11 cellular contexts compared by ENCODE assay signal in genomic region chr9:110583237-110583636, GRCh38. TPM values are rescaled to one million over a fixed set of nuclear protein-coding genes. Genes with fewer than 3 reads are reported as not detected.
DNase-seq lines count a peak whose midpoint lies in the region; ATAC-seq, FAIRE-seq and TF ChIP-seq lines count a peak whose summit lies in the region.
"Had no signal": no experiment of that assay in that cellular context is flagged by ENCODE, and none has a peak within 500 bp of the region (broad histone marks: within the 10 kb centered on the region; RNA-seq: fewer than 3 reads in every experiment).

No MANE protein-coding gene starts in this region.

- POLR2A ChIA-PET in A549 (lab: Yijun Ruan, JAX): no interaction called here

- TF ChIP-seq EP300 in A549 (IDR thresholded peaks at IDR 0.05): no peak

- WGBS in A549 (ENCODE audit: missing lambda C conversion rate): 12% methylated on average over 4 of the region's 4 CpGs
- WGBS in small intestine, 3 donors: 45 to 47% (median 45%) methylated on average over 4 of the region's 4 CpGs

- peak overlapping the region; percentile 1 to 9; a peak in 3 of 6 replicates for H3K27ac ChIP-seq in A549
- H3K27ac ChIP-seq in gastrocnemius medialis: no peak overlapping the region
- no peak overlapping the region for H3K27ac ChIP-seq in small intestine (ENCODE audit: low read depth in 1 of 2, low read length in 1 of 2)

- ATAC-seq in A549 (peak in 1 of 2 experiments; percentile 35; a peak in 3 of 6 replicates), HG02623 (IDR thresholded peaks at IDR 0.05; ENCODE audit: unreplicated experiment) (no peak), gastrocnemius medialis (no peak)

- H3K4me2 ChIP-seq in A549: 0 out of 3 replicates have a peak overlapping the region, but pooled peaks have one; percentile 19

- TF ChIP-seq POLR2A in A549 (IDR thresholded peaks at IDR 0.05; ENCODE audit: low read length) (no peak), gastrocnemius medialis (IDR thresholded peaks at IDR 0.05) (no peak)

- H3K27me3 ChIP-seq in gastrocnemius medialis (peaks cover 8 to 20% (median 16%) of the 10 kb centered on the region in 3 donors), small intestine (ENCODE audit: control insufficient read depth in 2 of 2, insufficient read depth in 2 of 2, low read length in 2 of 2) (peaks cover 9 to 10% of the 10 kb centered on the region in 2 donors)

- FAIRE-seq in A549 (lab: Jason Lieb, UNC) (no peak), small intestine (lab: Jason Lieb, UNC) (no peak)
- FAIRE-seq: urothelium cell line had no signal

- DNase-seq in A549 (ENCODE audit: low read depth in 1 of 2, low spot score in 1 of 2) (peak in 1 of 2 experiments; percentile 8), ELR (ENCODE audit: low read depth) (peak; percentile 51), RKO (ENCODE audit: low spot score) (peak; percentile 13), fibroblast of peridontal ligament (ENCODE audit: extremely low read depth) (peak; percentile 75), NCI-H2081 treated with DMSO at 0.1 percent for 48 hours (lab: John Stamatoyannopoulos, UW) (no peak), gastrocnemius medialis (no peak), small intestine (no peak)
- DNase-seq: NCI-H526; stimulated activated CD8-positive, alpha-beta memory T cell treated with anti-CD3 and anti-CD28 coated beads, Interleukin-4, amount 100 ng/mL, for 48 hours had no signal

- H3K9me3 ChIP-seq in A549: peaks cover 6% of the 10 kb centered on the region; the same call in 1 of the 3 replicates
- H3K9me3 ChIP-seq in gastrocnemius medialis: no peaks in the 10 kb centered on the region
- H3K9me3 ChIP-seq in small intestine (ENCODE audit: control insufficient read depth, low read depth): no peaks in the 10 kb centered on the region

- CTCF ChIA-PET in A549 (lab: Yijun Ruan, JAX): no interaction called here

- intact Hi-C loops in gastrocnemius medialis (cut with DNase I; ENCODE audit: low total_unique reads): no loop called here

- H3K4me1 ChIP-seq in A549: peaks cover 17% of the 10 kb centered on the region; the same call in 2 of the 3 replicates
- no peaks in the 10 kb centered on the region for H3K4me1 ChIP-seq in gastrocnemius medialis
- no peaks in the 10 kb centered on the region for H3K4me1 ChIP-seq in small intestine (ENCODE audit: control insufficient read depth in 2 of 2, insufficient read depth in 1 of 2, low read depth in 1 of 2, low read length in 1 of 2)

- in situ Hi-C loops in gastrocnemius medialis (cut with MboI; ENCODE audit: low sequenced_read_pairs in 4 of 4): loop anchor here in 1 of 4 donors (25.0 kb wide), 1 partner anchor 146 kb away; no protein-coding TSS in a partner anchor

- no peak overlapping the region for H3K4me3 ChIP-seq in A549
- no peak overlapping the region for H3K4me3 ChIP-seq in gastrocnemius medialis
- no peak overlapping the region for H3K4me3 ChIP-seq in small intestine (ENCODE audit: low read depth in 1 of 2, low read length in 2 of 2)

- TF ChIP-seq RAD21 in A549 (conservative IDR thresholded peaks at IDR 0.05 in 1 of 2, IDR thresholded peaks at IDR 0.05 in 1 of 2): peak; percentile 49 to 69

- H3K36me3 ChIP-seq in gastrocnemius medialis (no peaks in the 10 kb centered on the region), small intestine (ENCODE audit: control insufficient read depth in 2 of 2, insufficient read depth in 2 of 2, low read length in 2 of 2) (no peaks in the 10 kb centered on the region)

- TF ChIP-seq CTCF in A549 (IDR thresholded peaks at IDR 0.05): peak; percentile 44
- no peak for TF ChIP-seq CTCF in gastrocnemius medialis (IDR thresholded peaks at IDR 0.05 in 4 of 5, conservative IDR thresholded peaks at IDR 0.05 in 1 of 5)

TF ChIP-seq in A549, 52 proteins besides CTCF, POLR2A, EP300 and RAD21:
- TF ChIP-seq CEBPB (IDR thresholded peaks at IDR 0.05) (no peak), SMC3 (IDR thresholded peaks at IDR 0.05) (peak; percentile 62)

RNA-seq across cellular contexts. Expression of gene SVEP1, which starts 3.7 kb away (rescaled TPM):
- 0.52 and 0.74 TPM in 2 replicates for polyA plus RNA-seq in A549 (2011; rRNA removed)
- 0.05 TPM in 2 replicates for polyA plus RNA-seq in A549 (2012; cell fraction: cytosol; rRNA removed)
- 0.12 and 0.27 TPM in 2 replicates for polyA plus RNA-seq in A549 (2012; cell fraction: nucleus; rRNA removed)
- polyA plus RNA-seq in A549 (2017; fragmentation: RNase III; extraction: RNeasy Plus Mini Kit Qiagen cat#74134 plus additional on column Dnase treatment): 1.5 TPM in 3 replicates
- polyA minus RNA-seq in A549 (2011; rRNA and poly(A)+ RNA removed): 1.6 and 1.8 TPM in 2 replicates
- 10 to 100 TPM in 1 of 4 donors, 1 to 10 TPM in 3; 3.8 to 10.3 (median 6.5) TPM for total RNA-seq in gastrocnemius medialis
- 1 to 10 TPM in 1 of 3 donors, under 1 TPM in 2; under 0.01 to 5.8 (median under 0.01) TPM for polyA plus RNA-seq in small intestine

Comparison
In these comparisons a context has a peak if more than half of its experiments do, and no peak if none do; other contexts are left out.
1. DNase-seq: peak in ELR (single experiment), RKO (single experiment) and fibroblast of peridontal ligament (single experiment); none in NCI-H2081 treated with DMSO at 0.1 percent for 48 hours (single experiment), gastrocnemius medialis (0 of 2) and small intestine (single experiment).
2. H3K27ac ChIP-seq: peak in A549 (2 of 2); none in gastrocnemius medialis (0 of 4) and small intestine (0 of 2).